ENCODE assay signal across 8 cellular contexts in genomic region chr7:93921607-93922446, GRCh38. TPM values are rescaled to one million over a fixed set of nuclear protein-coding genes. Genes with fewer than 3 reads are reported as not detected.
A peak's percentile ranks its signal among the peaks of the same experiment; 100 is the strongest.
DNase-seq lines count a peak whose midpoint lies in the region; ATAC-seq and TF ChIP-seq lines count a peak whose summit lies in the region.

Gene GNG11 (plus strand): TSS chr7:93921735. CDS start chr7:93922138, 403 bp downstream.

- peak within 1 kb of the TSS; percentile 97 for H4K8ac ChIP-seq in mesenchymal stem cell (ENCODE audit: low read length)

- peak within 1 kb of the TSS; percentile 97 for H3K27ac ChIP-seq in mesenchymal stem cell (ENCODE audit: low read length, poor library complexity, severe bottlenecking)

- ATAC-seq in HG03571 (IDR thresholded peaks at IDR 0.05; ENCODE audit: unreplicated experiment), result peak; percentile 81
- ATAC-seq in stimulated activated effector memory CD8-positive, alpha-beta T cell treated with anti-CD3 and anti-CD28 coated beads, Interleukin-12 subunit alpha, Interleukin-12 subunit beta, amount 100 ng/mL, for 72 hours, result peak; percentile 88

- peak within 1 kb of the TSS; percentile 95 to 98 for H3K18ac ChIP-seq in mesenchymal stem cell (ENCODE audit: low read depth in 1 of 2, low read length in 2 of 2)

- peak within 1 kb of the TSS; percentile 99 for H3K9ac ChIP-seq in mesenchymal stem cell (ENCODE audit: low read length)

- peak within 1 kb of the TSS; percentile 84 to 99 for H3K4ac ChIP-seq in mesenchymal stem cell (ENCODE audit: low read depth in 1 of 2, low read length in 2 of 2)

- peaks cover 1% of the 10 kb centered on the region for H3K4me1 ChIP-seq in mesenchymal stem cell (ENCODE audit: control insufficient read depth, insufficient read depth, low read depth, low read length)

- H3K14ac ChIP-seq in mesenchymal stem cell (ENCODE audit: low read length in 2 of 2), result peak within 1 kb of the TSS in 1 of 2 experiments; percentile 71

- TF ChIP-seq CTCF in GM20000 (IDR thresholded peaks at IDR 0.05; ENCODE audit: extremely low read depth, missing control alignments) (no peak), epithelial cell of esophagus (IDR thresholded peaks at IDR 0.05; ENCODE audit: insufficient read depth, low read depth, low read length, missing control alignments) (no peak)

- H3K4me1 Mint-ChIP-seq in activated CD4-positive, alpha-beta T cell treated with anti-CD3 and anti-CD28 coated beads, Interleukin-2, amount 10 ng/mL, durations not matched to agents 24 days and 14 days, result peaks cover 2% of the 10 kb centered on the region
- no peaks in the 10 kb centered on the region for H3K4me1 Mint-ChIP-seq in stimulated activated effector memory CD8-positive, alpha-beta T cell treated with anti-CD3 and anti-CD28 coated beads, Interleukin-12 subunit alpha, Interleukin-12 subunit beta, amount 100 ng/mL, for 72 hours

- H3K4me3 Mint-ChIP-seq in activated CD4-positive, alpha-beta T cell treated with anti-CD3 and anti-CD28 coated beads, Interleukin-2, amount 10 ng/mL, durations not matched to agents 24 days and 14 days, result peak within 1 kb of the TSS; percentile 73
- peak within 1 kb of the TSS; percentile 45 for H3K4me3 Mint-ChIP-seq in stimulated activated effector memory CD8-positive, alpha-beta T cell treated with anti-CD3 and anti-CD28 coated beads, Interleukin-12 subunit alpha, Interleukin-12 subunit beta, amount 100 ng/mL, for 72 hours

- peak within 1 kb of the TSS; percentile 73 for H2BK15ac ChIP-seq in mesenchymal stem cell (ENCODE audit: low read depth, poor library complexity, severe bottlenecking)

- H3K36me3 Mint-ChIP-seq in activated CD4-positive, alpha-beta T cell treated with anti-CD3 and anti-CD28 coated beads, Interleukin-2, amount 10 ng/mL, durations not matched to agents 24 days and 14 days (ENCODE audit: low read depth), result no peaks in the 10 kb centered on the region
- H3K36me3 Mint-ChIP-seq in stimulated activated effector memory CD8-positive, alpha-beta T cell treated with anti-CD3 and anti-CD28 coated beads, Interleukin-12 subunit alpha, Interleukin-12 subunit beta, amount 100 ng/mL, for 72 hours, result no peaks in the 10 kb centered on the region

- H3K27me3 ChIP-seq in mesenchymal stem cell (ENCODE audit: control insufficient read depth in 1 of 2, insufficient read depth in 1 of 2, low read length in 2 of 2), result no peaks in the 10 kb centered on the region

- H3K4me2 ChIP-seq in mesenchymal stem cell (ENCODE audit: low read length, poor library complexity, severe bottlenecking), result peak within 1 kb of the TSS; percentile 57

- H3K4me3 ChIP-seq in epithelial cell of esophagus (ENCODE audit: low read length) (peak within 1 kb of the TSS; percentile 51), mesenchymal stem cell (ENCODE audit: insufficient read depth in 1 of 2, low read depth in 1 of 2, low read length in 2 of 2) (peak within 1 kb of the TSS; percentile 75 to 95)

- peaks cover 30% of the 10 kb centered on the region for H3K27me3 Mint-ChIP-seq in activated CD4-positive, alpha-beta T cell treated with anti-CD3 and anti-CD28 coated beads, Interleukin-2, amount 10 ng/mL, durations not matched to agents 24 days and 14 days

- H4K91ac ChIP-seq in mesenchymal stem cell (ENCODE audit: low read length), result peak within 1 kb of the TSS; percentile 95

- 1% methylated on average over 36 of the region's 38 CpGs for WGBS in mesenchymal stem cell

- H3K36me3 ChIP-seq in mesenchymal stem cell (ENCODE audit: control insufficient read depth in 1 of 2, insufficient read depth in 2 of 2, low read depth in 1 of 2, low read length in 2 of 2), result peaks cover 5 to 10% of the 10 kb centered on the region in 2 experiments

- no peaks in the 10 kb centered on the region for H3K9me3 Mint-ChIP-seq in activated CD4-positive, alpha-beta T cell treated with anti-CD3 and anti-CD28 coated beads, Interleukin-2, amount 10 ng/mL, durations not matched to agents 24 days and 14 days
- H3K9me3 Mint-ChIP-seq in stimulated activated effector memory CD8-positive, alpha-beta T cell treated with anti-CD3 and anti-CD28 coated beads, Interleukin-12 subunit alpha, Interleukin-12 subunit beta, amount 100 ng/mL, for 72 hours, result no peaks in the 10 kb centered on the region

- peaks cover 4% of the 10 kb centered on the region for H3K79me1 ChIP-seq in mesenchymal stem cell (replicated peaks; ENCODE audit: low read length, poor library complexity, severe bottlenecking)

- DNase-seq in DMS79 (lab: John Stamatoyannopoulos, UW), result peak; percentile 8
- DNase-seq in GM20000 (ENCODE audit: low spot score), result peak; percentile 37
- DNase-seq in activated CD4-positive, alpha-beta T cell treated with anti-CD3 and anti-CD28 coated beads, Interleukin-2, amount 10 ng/mL, durations not matched to agents 24 days and 14 days, result peak; percentile 73
- DNase-seq in epithelial cell of esophagus (ENCODE audit: low read depth), result peak; percentile 37
- peak; percentile 85 for DNase-seq in mesenchymal stem cell
- DNase-seq in stimulated activated effector memory CD8-positive, alpha-beta T cell treated with anti-CD3 and anti-CD28 coated beads, Interleukin-12 subunit alpha, Interleukin-12 subunit beta, amount 100 ng/mL, for 72 hours (ENCODE audit: low spot score in 2 of 2), result peak; percentile 17 to 48
- no peak for DNase-seq in NCI-H345 (lab: John Stamatoyannopoulos, UW)

- peak within 1 kb of the TSS; percentile 92 for H2AFZ ChIP-seq in mesenchymal stem cell (ENCODE audit: low read depth, low read length)

- no peak within 1 kb of the TSS for H3K27ac Mint-ChIP-seq in activated CD4-positive, alpha-beta T cell treated with anti-CD3 and anti-CD28 coated beads, Interleukin-2, amount 10 ng/mL, durations not matched to agents 24 days and 14 days
- H3K27ac Mint-ChIP-seq in stimulated activated effector memory CD8-positive, alpha-beta T cell treated with anti-CD3 and anti-CD28 coated beads, Interleukin-12 subunit alpha, Interleukin-12 subunit beta, amount 100 ng/mL, for 72 hours, result no peak within 1 kb of the TSS

- peak within 1 kb of the TSS in 1 of 2 experiments; percentile 69 for H3K23ac ChIP-seq in mesenchymal stem cell (ENCODE audit: low read length in 2 of 2)

- no peaks in the 10 kb centered on the region for H3K9me3 ChIP-seq in mesenchymal stem cell (ENCODE audit: control insufficient read depth, low read length)

- intact Hi-C loops in activated CD4-positive, alpha-beta T cell treated with anti-CD3 and anti-CD28 coated beads, Interleukin-2, amount 10 ng/mL, durations not matched to agents 24 days and 14 days (cut with micrococcal nuclease), result no loop called here

- peak within 1 kb of the TSS; percentile 96 for H2BK5ac ChIP-seq in mesenchymal stem cell (ENCODE audit: low read depth, low read length, poor library complexity, severe bottlenecking)

- peak within 1 kb of the TSS; percentile 73 for H2AK5ac ChIP-seq in mesenchymal stem cell (ENCODE audit: low read length, severe bottlenecking)

- H2BK120ac ChIP-seq in mesenchymal stem cell (ENCODE audit: low read depth, low read length), result peak within 1 kb of the TSS; percentile 85

- peak within 1 kb of the TSS; percentile 78 to 84 for H2BK12ac ChIP-seq in mesenchymal stem cell (ENCODE audit: low read length in 2 of 2)

RNA-seq across cellular contexts. Expression of gene GNG11, which starts in this region (rescaled TPM):
- total RNA-seq in activated CD4-positive, alpha-beta T cell treated with anti-CD3 and anti-CD28 coated beads, Interleukin-2, amount 10 ng/mL, durations not matched to agents 24 days and 14 days, result not detected in 2 replicates
- 105 TPM for polyA plus RNA-seq in mesenchymal stem cell (2013, experiment 1 of 2)
- polyA plus RNA-seq in mesenchymal stem cell (2013, experiment 2 of 2), result 111 TPM

Comparison
In these comparisons a context has a peak if more than half of its experiments do, and no peak if none do; other contexts are left out.
1. Peak in DNase-seq in activated CD4-positive, alpha-beta T cell treated with anti-CD3 and anti-CD28 coated beads, Interleukin-2, amount 10 ng/mL, durations not matched to agents 24 days and 14 days; RNA of the gene not detected or under 1 TPM.